Comparison of ENCODE assay signal across 20 cellular contexts in the genomic region with DNA sequence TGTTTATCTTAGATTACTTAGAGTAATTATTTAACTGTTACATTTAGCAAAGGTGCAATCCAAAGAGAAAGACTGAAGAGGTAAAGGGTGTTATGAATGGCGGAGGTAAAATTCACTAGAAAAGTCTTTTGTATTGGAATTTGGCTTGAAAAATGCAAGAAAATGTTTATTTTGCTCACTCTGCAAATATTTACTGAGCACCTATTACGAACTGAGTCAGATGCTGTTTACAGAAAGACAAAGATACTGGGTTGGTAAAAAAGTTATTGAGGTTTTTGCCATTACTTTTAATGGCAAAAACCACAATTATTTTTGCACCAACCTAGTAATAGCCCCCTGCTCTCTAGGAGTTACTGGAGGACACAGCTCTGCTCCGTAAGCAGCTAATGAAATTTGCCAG.
A peak's percentile ranks its signal among the peaks of the same experiment; 100 is the strongest.
DNase-seq lines count a peak whose midpoint lies in the region; ATAC-seq and TF ChIP-seq lines count a peak whose summit lies in the region.
"Had no signal": no experiment of that assay in that cellular context is flagged by ENCODE, and none has a peak within 500 bp of the region (broad histone marks: within the 10 kb centered on the region; RNA-seq: fewer than 3 reads in every experiment).

No MANE protein-coding gene starts in this region.

- no peak overlapping the region for H3K27ac ChIP-seq in right lobe of liver
- H3K27ac ChIP-seq: 22Rv1, BLaER1, C4-2B had no signal

- no peaks in the 10 kb centered on the region for H3K27me3 Mint-ChIP-seq in progenitor cell of endocrine pancreas
- H3K27me3 Mint-ChIP-seq in natural killer cell treated with Interleukin-12 subunit alpha and Interleukin-12 subunit beta and Interleukin-15 and Interleukin-18, amount 100 ng/mL, for 72 hours: peaks cover 25% of the 10 kb centered on the region in 2 donors

- H3K36me3 Mint-ChIP-seq in progenitor cell of endocrine pancreas (ENCODE audit: insufficient read depth): peaks cover 5% of the 10 kb centered on the region
- H3K36me3 Mint-ChIP-seq in natural killer cell treated with Interleukin-12 subunit alpha and Interleukin-12 subunit beta and Interleukin-15 and Interleukin-18, amount 100 ng/mL, for 72 hours: no peaks in the 10 kb centered on the region
- H3K36me3 Mint-ChIP-seq: CD4-positive, CD25-positive, alpha-beta regulatory T cell; CD8-positive, alpha-beta T cell had no signal

- H3K27me3 ChIP-seq in right lobe of liver: no peaks in the 10 kb centered on the region
- H3K27me3 ChIP-seq: BLaER1 had no signal

- H3K9me3 ChIP-seq in right lobe of liver: no peaks in the 10 kb centered on the region
- H3K9me3 ChIP-seq: BLaER1, Caco-2 had no signal

- intact Hi-C loops in right lobe of liver (cut with DNase I): no loop called here

- TF ChIP-seq CTCF in right lobe of liver (IDR thresholded peaks at IDR 0.05) (no peak), progenitor cell of endocrine pancreas (IDR thresholded peaks at IDR 0.05; ENCODE audit: unreplicated experiment) (no peak)

- H3K4me1 Mint-ChIP-seq in progenitor cell of endocrine pancreas (ENCODE audit: low read depth): peaks cover 20% of the 10 kb centered on the region
- H3K4me1 Mint-ChIP-seq in natural killer cell treated with Interleukin-12 subunit alpha and Interleukin-12 subunit beta and Interleukin-15 and Interleukin-18, amount 100 ng/mL, for 72 hours (ENCODE audit: low read depth in 2 of 2): no peaks in the 10 kb centered on the region
- H3K4me1 Mint-ChIP-seq: B cell; CD4-positive, CD25-positive, alpha-beta regulatory T cell had no signal

- WGBS in right lobe of liver (ENCODE audit: insufficient coverage, low coverage, low lambda C conversion rate, missing lambda C conversion rate): 37% methylated on average over 3 of the region's 3 CpGs

- H3K4me1 ChIP-seq in right lobe of liver: peaks cover 0 to 15% (median 0%) of the 10 kb centered on the region in 4 donors
- H3K4me1 ChIP-seq: BLaER1, Caco-2 had no signal

- peaks cover 20% of the 10 kb centered on the region for H3K9me3 Mint-ChIP-seq in progenitor cell of endocrine pancreas (ENCODE audit: low read depth)
- no peaks in the 10 kb centered on the region for H3K9me3 Mint-ChIP-seq in natural killer cell treated with Interleukin-12 subunit alpha and Interleukin-12 subunit beta and Interleukin-15 and Interleukin-18, amount 100 ng/mL, for 72 hours

- no peak overlapping the region for H3K4me3 Mint-ChIP-seq in progenitor cell of endocrine pancreas (ENCODE audit: low read depth)
- no peak overlapping the region for H3K4me3 Mint-ChIP-seq in natural killer cell treated with Interleukin-12 subunit alpha and Interleukin-12 subunit beta and Interleukin-15 and Interleukin-18, amount 100 ng/mL, for 72 hours
- H3K4me3 Mint-ChIP-seq: B cell; CD4-positive, CD25-positive, alpha-beta regulatory T cell; CD8-positive, alpha-beta T cell had no signal

- peak overlapping the region; percentile 6 for H3K27ac Mint-ChIP-seq in progenitor cell of endocrine pancreas
- H3K27ac Mint-ChIP-seq in natural killer cell treated with Interleukin-12 subunit alpha and Interleukin-12 subunit beta and Interleukin-15 and Interleukin-18, amount 100 ng/mL, for 72 hours: no peak overlapping the region
- H3K27ac Mint-ChIP-seq: B cell; CD4-positive, CD25-positive, alpha-beta regulatory T cell; CD8-positive, alpha-beta T cell had no signal

- ATAC-seq in left lobe of liver (peak; percentile 29), right lobe of liver (peak; percentile 56 to 92 (median 80)), GM21447 (IDR thresholded peaks at IDR 0.05; ENCODE audit: unreplicated experiment) (no peak)
- ATAC-seq in natural killer cell treated with Interleukin-12 subunit alpha and Interleukin-12 subunit beta and Interleukin-15 and Interleukin-18, amount 100 ng/mL, for 72 hours: no peak
- ATAC-seq: CD8-positive, alpha-beta T cell had no signal

- no peak for TF ChIP-seq POLR2A in right lobe of liver (IDR thresholded peaks at IDR 0.05)

- no peak overlapping the region for H3K4me3 ChIP-seq in right lobe of liver
- H3K4me3 ChIP-seq: BLaER1 had no signal

- DNase-seq in NCI-H82 (lab: John Stamatoyannopoulos, UW) (peak; percentile 18), NCI-H82 treated with DMSO at 0.1 percent for 48 hours (lab: John Stamatoyannopoulos, UW; ENCODE audit: unreplicated experiment) (no peak), left lobe of liver (ENCODE audit: low spot score) (no peak), right lobe of liver (no peak), progenitor cell of endocrine pancreas (ENCODE audit: low spot score, unreplicated experiment) (no peak), GOT3 (lab: John Stamatoyannopoulos, UW) (no peak)
- DNase-seq in natural killer cell treated with Interleukin-12 subunit alpha and Interleukin-12 subunit beta and Interleukin-15 and Interleukin-18, amount 100 ng/mL, for 72 hours (ENCODE audit: low spot score): no peak
- DNase-seq: Caco-2; CD4-positive, CD25-positive, alpha-beta regulatory T cell; CD8-positive, alpha-beta T cell; DMS153; DMS79 treated with DMSO at 0.1 percent for 48 hours; GF-D8; H7; HCEC 1CT had no signal

- H3K36me3 ChIP-seq in right lobe of liver: no peaks in the 10 kb centered on the region
- H3K36me3 ChIP-seq: BLaER1 had no signal

Comparison
In these comparisons a context has a peak if more than half of its experiments do, and no peak if none do; other contexts are left out.
1. ATAC-seq: peak in left lobe of liver (single experiment) and right lobe of liver (4 of 4); none in GM21447 (single experiment) and natural killer cell treated with Interleukin-12 subunit alpha and Interleukin-12 subunit beta and Interleukin-15 and Interleukin-18, amount 100 ng/mL, for 72 hours (0 of 2).